In the genomic region with DNA sequence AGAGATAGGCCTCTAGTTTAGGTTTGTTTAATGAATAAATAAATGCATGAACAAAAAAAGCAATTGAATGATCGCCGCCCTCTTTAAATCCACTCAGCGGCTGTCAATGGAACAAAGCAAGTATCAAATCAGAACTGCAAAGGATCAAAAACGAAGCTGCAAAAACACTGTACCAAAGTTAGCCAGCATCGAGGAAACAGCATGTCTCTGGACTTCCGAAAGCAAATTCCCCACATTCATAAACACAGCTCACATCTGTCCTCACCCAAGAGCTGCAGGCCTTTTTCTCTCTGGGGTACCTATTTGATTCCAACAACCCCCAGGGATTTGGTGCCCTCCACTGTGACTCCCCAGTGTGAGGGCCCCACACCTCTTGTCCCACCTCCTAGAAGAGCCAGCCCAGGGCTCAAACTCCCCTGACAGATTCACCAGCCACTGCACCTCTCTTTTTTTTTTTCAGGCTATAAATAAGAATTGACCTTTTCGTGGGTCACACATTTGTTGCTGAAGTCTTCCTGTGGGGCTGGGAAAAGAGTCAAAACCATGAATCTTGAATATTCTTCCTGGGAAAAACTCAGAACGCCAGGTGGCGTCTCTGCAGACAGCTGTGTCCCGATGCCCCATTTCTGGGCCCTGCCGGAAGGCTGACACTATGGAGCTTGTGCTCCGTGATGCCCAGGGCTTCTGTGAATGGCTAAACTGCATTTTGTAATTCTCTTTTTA, we compare ENCODE assay signal across 11 cellular contexts. TPM values are rescaled to one million over a fixed set of nuclear protein-coding genes. Genes with fewer than 3 reads are reported as not detected.
DNase-seq lines count a peak whose midpoint lies in the region; ATAC-seq, FAIRE-seq and TF ChIP-seq lines count a peak whose summit lies in the region.
"Had no signal": no experiment of that assay in that cellular context is flagged by ENCODE, and none has a peak within 500 bp of the region (broad histone marks: within the 10 kb centered on the region; RNA-seq: fewer than 3 reads in every experiment).

No MANE protein-coding gene starts in this region.

- in situ Hi-C loops in GM23248 (cut with MboI), result no loop called here

- H3K4me1 ChIP-seq in pancreas (peaks cover 3 to 9% (median 8%) of the 10 kb centered on the region in 3 donors), GM23248 (ENCODE audit: insufficient read depth) (peaks cover 17% of the 10 kb centered on the region)

- H3K27me3 ChIP-seq in pancreas, result no peaks in the 10 kb centered on the region
- H3K27me3 ChIP-seq in GM23248 (replicated peaks; ENCODE audit: insufficient read depth), result no peaks in the 10 kb centered on the region

- no peaks in the 10 kb centered on the region for H4K20me1 ChIP-seq in GM23248 (ENCODE audit: insufficient read depth)

- no peak overlapping the region for H3K9ac ChIP-seq in GM23248

- FAIRE-seq in pancreas (lab: Jason Lieb, UNC), result no peak
- FAIRE-seq: small intestine had no signal

- WGBS in pancreas, 2 donors, result 70 to 74% methylated on average over 12 of the region's 12 CpGs
- WGBS in GM23248 (ENCODE audit: low coverage in 1 of 2, low lambda C conversion rate in 2 of 2, missing lambda C conversion rate in 2 of 2), 2 experiments, result 94% methylated on average over 12 of the region's 12 CpGs

- peak in 1 of 4 donors; percentile 15 for TF ChIP-seq CTCF in pancreas (IDR thresholded peaks at IDR 0.05)

- no peaks in the 10 kb centered on the region for H3K9me3 ChIP-seq in pancreas
- H3K9me3 ChIP-seq in GM23248 (ENCODE audit: low read depth), result no peaks in the 10 kb centered on the region

- H3K79me2 ChIP-seq in GM23248 (ENCODE audit: insufficient read depth), result no peaks in the 10 kb centered on the region

- peak; percentile 53 for ATAC-seq in left ventricle myocardium superior
- ATAC-seq in pancreas, result peak in 3 of 4 donors; percentile 33 to 58 (median 37)
- no peak for ATAC-seq in GM19351 (IDR thresholded peaks at IDR 0.05; ENCODE audit: unreplicated experiment)
- ATAC-seq: CD8-positive, alpha-beta T cell; stimulated activated naive B cell treated with anti-CD40 and anti-IgM and Interleukin-4, amounts not matched to agents 10 μg/mL and 1 μg/mL and 100 μg/mL, for 72 hours had no signal

- no peak overlapping the region for H3K4me2 ChIP-seq in GM23248 (ENCODE audit: unreplicated experiment)

- DNase-seq in ELF-1 (ENCODE audit: low read depth, low spot score) (peak; percentile 52), astrocyte of the hippocampus (ENCODE audit: low read depth, low spot score) (peak; percentile 51), left ventricle myocardium superior (peak; percentile 65), pancreas (no peak), GM23248 (no peak), activated gamma-delta T cell treated with Interleukin-2 at 50 U/mL for 16 hours (no peak)
- no peak for DNase-seq in stimulated activated naive CD4-positive, alpha-beta T cell (lab: John Stamatoyannopoulos, UW)
- DNase-seq: CD8-positive, alpha-beta T cell; small intestine; stimulated activated naive B cell treated with anti-CD40 and anti-IgM and Interleukin-4, amounts not matched to agents 10 μg/mL and 1 μg/mL and 100 μg/mL, for 72 hours had no signal

- intact Hi-C loops in left ventricle myocardium superior (cut with micrococcal nuclease), result no loop called here
- intact Hi-C loops in pancreas (cut with DNase I), result no loop called here

- H3K4me3 ChIP-seq in pancreas (no peak overlapping the region), GM23248 (no peak overlapping the region)

- H3K36me3 ChIP-seq in pancreas (no peaks in the 10 kb centered on the region), GM23248 (ENCODE audit: low read depth) (no peaks in the 10 kb centered on the region)

- H3K27ac ChIP-seq in pancreas (no peak overlapping the region), GM23248 (no peak overlapping the region)

- peaks cover 19% of the 10 kb centered on the region for H3F3A ChIP-seq in GM23248 (ENCODE audit: insufficient read depth)

- H2AFZ ChIP-seq in GM23248, result no peak overlapping the region

- no peaks in the 10 kb centered on the region for H3K9me2 ChIP-seq in GM23248 (ENCODE audit: insufficient read depth)

RNA-seq across cellular contexts. Expression of gene HSPA12A, which starts 51.8 kb away (rescaled TPM):
- total RNA-seq in left ventricle myocardium superior, result 22.5 TPM
- 1 to 10 TPM; 3.1 to 8.2 (median 4.5) TPM for total RNA-seq in pancreas
- polyA plus RNA-seq in pancreas, result 1 to 10 TPM; 2.7 to 3.6 TPM
- total RNA-seq in GM23248 (2014; rRNA removed; shearing (Covaris generic)), result 4.8 and 4.9 TPM in 2 replicates
- 5.4 and 5.6 TPM in 2 replicates for polyA plus RNA-seq in GM23248 (2016; fragmentation: Nextera tagmentation; extraction: Ambion mirVana)

Comparison
In these comparisons a context has a peak if more than half of its experiments do, and no peak if none do; other contexts are left out.
1. DNase-seq: peak in ELF-1 (single experiment), astrocyte of the hippocampus (single experiment) and left ventricle myocardium superior (single experiment); none in pancreas (0 of 6), stimulated activated naive CD4-positive, alpha-beta T cell (0 of 6), GM23248 (single experiment) and activated gamma-delta T cell treated with Interleukin-2 at 50 U/mL for 16 hours (single experiment).